Comparison of ENCODE assay signal across 2 cellular contexts in genomic region chr17:49550764-49551163, GRCh38. TPM values are rescaled to one million over a fixed set of nuclear protein-coding genes. Genes with fewer than 3 reads are reported as not detected.
"Had no signal": no experiment of that assay in that cellular context is flagged by ENCODE, and none has a peak within 500 bp of the region (broad histone marks: within the 10 kb centered on the region; RNA-seq: fewer than 3 reads in every experiment).

No MANE protein-coding gene starts in this region.

RNA-seq across cellular contexts. Expression of gene NXPH3, which starts 24.9 kb away (rescaled TPM):
- total RNA-seq: MCF 10A, NCI-H460 had no signal
